In genomic region chr22:36228369-36228768, GRCh38 we compare ENCODE assay signal across 4 cellular contexts. TPM values are rescaled to one million over a fixed set of nuclear protein-coding genes. Genes with fewer than 3 reads are reported as not detected.
"Had no signal": no experiment of that assay in that cellular context is flagged by ENCODE, and none has a peak within 500 bp of the region (broad histone marks: within the 10 kb centered on the region; RNA-seq: fewer than 3 reads in every experiment).

No MANE protein-coding gene starts in this region.

RNA-seq across cellular contexts. Expression of gene APOL1, which starts 24.6 kb away (rescaled TPM):
- total RNA-seq: smooth muscle cell had no signal

RNA-seq across cellular contexts. Expression of gene APOL4, which starts 26.8 kb away (rescaled TPM):
- total RNA-seq: naive thymus-derived CD8-positive, alpha-beta T cell; osteocyte; renal cortical epithelial cell had no signal
- polyA plus RNA-seq: naive thymus-derived CD8-positive, alpha-beta T cell; smooth muscle cell had no signal
